ENCODE assay signal across 14 cellular contexts in genomic region chr1:55673416-55673815, GRCh38.
DNase-seq lines count a peak whose midpoint lies in the region; TF ChIP-seq lines count a peak whose summit lies in the region.
"Had no signal": no experiment of that assay in that cellular context is flagged by ENCODE, and none has a peak within 500 bp of the region (broad histone marks: within the 10 kb centered on the region; RNA-seq: fewer than 3 reads in every experiment).

No MANE protein-coding gene starts in this region.

- H3K14ac ChIP-seq in trophoblast cell (ENCODE audit: low read length) = peak overlapping the region; percentile 56

- TF ChIP-seq CTCF in right atrium auricular region (IDR thresholded peaks at IDR 0.05) = no peak

- H2BK120ac ChIP-seq in trophoblast cell (ENCODE audit: insufficient read depth, low read length, poor library complexity) = peak overlapping the region; percentile 96

- peak overlapping the region; percentile 43 for H2BK5ac ChIP-seq in trophoblast cell (ENCODE audit: low read depth, low read length, poor library complexity)

- no peak overlapping the region for H3K4ac ChIP-seq in trophoblast cell (ENCODE audit: low read depth, low read length)

- H3K27ac ChIP-seq in trophoblast cell (ENCODE audit: low read depth, low read length) (peak overlapping the region; percentile 84), right atrium auricular region (no peak overlapping the region)
- H3K27ac ChIP-seq: GM23248 had no signal

- DNase-seq in NCI-H748 treated with DMSO at 0.1 percent for 48 hours (lab: John Stamatoyannopoulos, UW) (peak; percentile 12), iPS-NIHi7 (ENCODE audit: extremely low spot score) (peak; percentile 3), trophoblast cell (no peak), NCI-H2171 (lab: John Stamatoyannopoulos, UW) (no peak), NCI-H1417 treated with DMSO at 0.1 percent for 48 hours (lab: John Stamatoyannopoulos, UW) (no peak), right atrium auricular region (ENCODE audit: low spot score) (no peak)
- DNase-seq: ACHN; BE2C; C1 segment of cervical spinal cord; Caco-2; CD4-positive, CD25-positive, alpha-beta regulatory T cell; CD8-positive, alpha-beta memory T cell; GM23248 had no signal

- no peak overlapping the region for H3K4me2 ChIP-seq in trophoblast cell (ENCODE audit: low read length)

- H4K91ac ChIP-seq in trophoblast cell (ENCODE audit: low read depth, low read length) = peak overlapping the region; percentile 68

- no peak overlapping the region for H2AFZ ChIP-seq in trophoblast cell (ENCODE audit: insufficient read depth, low read length, poor library complexity)
- H2AFZ ChIP-seq: GM23248 had no signal

- no peak overlapping the region for H3K9ac ChIP-seq in trophoblast cell (ENCODE audit: low read length)
- H3K9ac ChIP-seq: GM23248 had no signal

- no CpG with 5 or more reads among the region's 1 CpG for WGBS in trophoblast cell (ENCODE audit: extremely low coverage, insufficient coverage, insufficient read length)

- H3K79me1 ChIP-seq in trophoblast cell (ENCODE audit: low read length) = peaks cover 25% of the 10 kb centered on the region

- no peak overlapping the region for H3K4me3 ChIP-seq in trophoblast cell (ENCODE audit: low read depth, low read length)
- no peak overlapping the region for H3K4me3 ChIP-seq in right atrium auricular region
- H3K4me3 ChIP-seq: GM23248, HAP-1 had no signal

- peaks cover 3% of the 10 kb centered on the region for H3K79me2 ChIP-seq in trophoblast cell (ENCODE audit: control insufficient read depth, insufficient read depth, low read length, poor library complexity)

- no peak overlapping the region for H2AK5ac ChIP-seq in trophoblast cell (ENCODE audit: low read length)

- H3K4me1 ChIP-seq in trophoblast cell (ENCODE audit: control insufficient read depth in 1 of 2, insufficient read depth in 2 of 2, low read length in 2 of 2) (peaks cover 2 to 9% of the 10 kb centered on the region in 2 experiments), right atrium auricular region (no peaks in the 10 kb centered on the region)
- H3K4me1 ChIP-seq: BE2C, Caco-2, HAP-1 had no signal

- H4K12ac ChIP-seq in trophoblast cell (ENCODE audit: low read depth, low read length) = no peak overlapping the region

- H3K27me3 ChIP-seq in trophoblast cell (ENCODE audit: insufficient read depth, low read length) (no peaks in the 10 kb centered on the region), right atrium auricular region (no peaks in the 10 kb centered on the region)
- H3K27me3 ChIP-seq: BE2C had no signal

- no peak overlapping the region for H3K23ac ChIP-seq in trophoblast cell (ENCODE audit: low read length)

- H4K8ac ChIP-seq in trophoblast cell (ENCODE audit: low read depth, low read length) = no peak overlapping the region

- peak overlapping the region; percentile 1 for H2BK12ac ChIP-seq in trophoblast cell (ENCODE audit: low read length)

- H3K36me3 ChIP-seq in trophoblast cell (ENCODE audit: control insufficient read depth in 1 of 2, insufficient read depth in 2 of 2, low read length in 2 of 2) (no peaks in the 10 kb centered on the region), right atrium auricular region (no peaks in the 10 kb centered on the region)
- H3K36me3 ChIP-seq: BE2C, HAP-1 had no signal

- H3K9me3 ChIP-seq in trophoblast cell (ENCODE audit: insufficient read depth, low read depth, low read length) (no peaks in the 10 kb centered on the region), right atrium auricular region (no peaks in the 10 kb centered on the region)
- H3K9me3 ChIP-seq: BE2C, Caco-2, HAP-1 had no signal

- H3K18ac ChIP-seq in trophoblast cell (ENCODE audit: low read length) = peak overlapping the region; percentile 20

Comparison
In these comparisons a context has a peak if more than half of its experiments do, and no peak if none do; other contexts are left out.
1. DNase-seq: peak in NCI-H748 treated with DMSO at 0.1 percent for 48 hours (single experiment) and iPS-NIHi7 (single experiment); none in trophoblast cell (0 of 2), NCI-H2171 (single experiment), NCI-H1417 treated with DMSO at 0.1 percent for 48 hours (single experiment) and right atrium auricular region (single experiment).